ENCODE assay signal across 8 cellular contexts in the genomic region with DNA sequence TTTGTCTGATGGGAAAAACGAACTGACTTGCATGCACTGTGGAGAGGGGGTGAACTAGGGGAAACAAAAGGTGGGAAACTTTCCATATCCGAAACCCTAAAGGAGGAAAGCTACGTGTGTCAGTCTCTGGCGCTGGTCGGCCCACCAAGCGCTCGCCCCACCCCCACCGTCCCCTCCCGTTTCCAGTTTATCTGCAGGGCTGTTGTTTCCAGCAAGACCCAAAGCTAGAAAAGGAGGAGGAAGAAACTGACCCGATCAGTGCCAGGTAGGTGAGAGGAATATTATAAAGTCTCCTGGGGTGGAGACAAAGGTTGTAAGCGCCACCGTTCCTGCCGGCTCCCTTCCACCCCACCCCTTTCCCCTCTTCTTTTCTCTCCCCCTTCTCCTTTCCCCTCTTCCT. TPM values are rescaled to one million over a fixed set of nuclear protein-coding genes. Genes with fewer than 3 reads are reported as not detected.
DNase-seq lines count a peak whose midpoint lies in the region; ATAC-seq, FAIRE-seq and TF ChIP-seq lines count a peak whose summit lies in the region.

No MANE protein-coding gene starts in this region.

- CTCF ChIA-PET in A549 (lab: Yijun Ruan, JAX) (interaction anchor here (0.6 to 1.7 kb wide), 3 partner anchors 13 to 131 kb away, joined by 5 to 7 read pairs (median 6); no protein-coding TSS in a partner anchor), HCT116 (lab: Charles Lee) (no interaction called here)

- RAD21 ChIA-PET in HCT116 (lab: Charles Lee; ENCODE audit: low non-redundant PET in 1 of 2, low total read pairs in 2 of 2, uncharacterized antibody in 2 of 2, unreplicated experiment in 2 of 2): no interaction called here

- WGBS in A549 (ENCODE audit: missing lambda C conversion rate): 5% methylated on average over 12 of the region's 13 CpGs
- 1 to 25% (median 5%) methylated on average over 5 to 13 of the region's 13 CpGs for WGBS in spleen, 5 donors

- BruUV-seq in HCT116 (replicated peaks; lab: Mats Ljungman, UMichigan): TSS peak; percentile 87

- H4K20me1 ChIP-seq in HCT116 (ENCODE audit: insufficient read depth): no peaks in the 10 kb centered on the region
- peaks cover 11% of the 10 kb centered on the region for H4K20me1 ChIP-seq in astrocyte (ENCODE audit: insufficient read depth, low read length)

- TF ChIP-seq POLR2A in A549 (IDR thresholded peaks at IDR 0.05; ENCODE audit: low read length): no peak
- TF ChIP-seq POLR2A in HCT116 (IDR thresholded peaks at IDR 0.05; ENCODE audit: borderline replicate concordance, extremely low read depth, insufficient read depth, insufficient read length): no peak
- no peak for TF ChIP-seq POLR2A in spleen (IDR thresholded peaks at IDR 0.05)

- H3K4me1 ChIP-seq in A549: peaks cover 14% of the 10 kb centered on the region
- H3K4me1 ChIP-seq in HCT116 (ENCODE audit: control insufficient read depth in 1 of 2, insufficient read depth in 2 of 2, low read length in 2 of 2): peaks cover 3 to 7% of the 10 kb centered on the region in 2 experiments; a peak in 3 of 4 replicates
- no peaks in the 10 kb centered on the region for H3K4me1 ChIP-seq in astrocyte (ENCODE audit: insufficient read depth, low read length)
- peaks cover 3% of the 10 kb centered on the region; the same call in 1 of the 2 replicates for H3K4me1 ChIP-seq in iPS-20b (ENCODE audit: insufficient read depth, low read length)
- H3K4me1 ChIP-seq in spleen: no peaks in the 10 kb centered on the region

- H2AFZ ChIP-seq in HCT116 (ENCODE audit: low read depth, low read length, poor library complexity, severe bottlenecking): no peak overlapping the region
- H2AFZ ChIP-seq in astrocyte (ENCODE audit: low read depth, low read length): peak overlapping the region; percentile 72

- ATAC-seq in A549: peak; percentile 50 to 61; a peak in 4 of 6 replicates
- ATAC-seq in HCT116: peak; percentile 50
- no peak for ATAC-seq in GM21723 (IDR thresholded peaks at IDR 0.05; ENCODE audit: unreplicated experiment)

- DNase-seq in A549 (ENCODE audit: low read depth in 1 of 2, low spot score in 1 of 2) (no peak), HCT116 (ENCODE audit: low read depth, low spot score) (no peak), astrocyte (ENCODE audit: low read depth) (no peak), spleen (no peak), middle frontal gyrus (ENCODE audit: extremely low spot score, low spot score) (no peak)
- no peak for DNase-seq in stimulated activated CD4-positive, alpha-beta T cell treated with anti-CD3 and anti-CD28 coated beads, Interleukin-4, amount 100 ng/mL, for 4 hours

- no peaks in the 10 kb centered on the region for H3K9me3 Mint-ChIP-seq in astrocyte (ENCODE audit: unreplicated experiment)

- no peaks in the 10 kb centered on the region for H3K9me2 ChIP-seq in HCT116 (ENCODE audit: insufficient read depth)

- H3K27me3 Mint-ChIP-seq in astrocyte (ENCODE audit: low read depth, unreplicated experiment): no peaks in the 10 kb centered on the region

- FAIRE-seq in A549 (lab: Jason Lieb, UNC) (no peak), astrocyte (lab: Jason Lieb, UNC) (peak; percentile 55)

- H3K36me3 ChIP-seq in HCT116 (ENCODE audit: control insufficient read depth in 1 of 2, insufficient read depth in 2 of 2, low read length in 2 of 2): no peaks in the 10 kb centered on the region; a peak in 1 of 4 replicates
- no peaks in the 10 kb centered on the region for H3K36me3 ChIP-seq in astrocyte (ENCODE audit: insufficient read depth, low read length)
- H3K36me3 ChIP-seq in iPS-20b (ENCODE audit: insufficient read depth, low read depth, low read length): peaks cover 12% of the 10 kb centered on the region; the same call in 1 of the 2 replicates
- no peaks in the 10 kb centered on the region for H3K36me3 ChIP-seq in spleen

- peaks cover 2% of the 10 kb centered on the region for H3K36me3 Mint-ChIP-seq in astrocyte (ENCODE audit: low read depth, unreplicated experiment)

- H3K27ac ChIP-seq in A549 (peak overlapping the region; percentile 81 to 85), HCT116 (ENCODE audit: low read depth, low read length) (peak overlapping the region; percentile 64), astrocyte (ENCODE audit: low read depth, low read length) (peak overlapping the region; percentile 96), iPS-20b (ENCODE audit: low read length) (peak overlapping the region; percentile 91), spleen (peak overlapping the region; percentile 49 to 89 (median 84))

- H3K4me3 ChIP-seq in A549: peak overlapping the region; percentile 59
- peak overlapping the region; percentile 65 to 77 for H3K4me3 ChIP-seq in HCT116 (replicated peaks in 1 of 2; ENCODE audit: low read depth in 1 of 2, low read length in 2 of 2)
- peak overlapping the region; percentile 98 for H3K4me3 ChIP-seq in astrocyte (ENCODE audit: insufficient read depth, low read depth, low read length)
- peak overlapping the region; percentile 97 for H3K4me3 ChIP-seq in iPS-20b (ENCODE audit: low read length)
- peak overlapping the region; percentile 23 to 72 (median 40) for H3K4me3 ChIP-seq in spleen

- POLR2A ChIA-PET in A549 (lab: Yijun Ruan, JAX) (interaction anchor here (1.0 to 1.7 kb wide), 4 partner anchors 11 to 107 kb away, joined by 3 to 14 read pairs (median 6); a partner anchor contains a TSS), HCT116 (lab: Charles Lee) (no interaction called here)

- TF ChIP-seq CTCF in A549 (IDR thresholded peaks at IDR 0.05) (no peak), HCT116 (IDR thresholded peaks at IDR 0.05 in 2 of 3, conservative IDR thresholded peaks at IDR 0.05 in 1 of 3; ENCODE audit: borderline replicate concordance in 1 of 3, insufficient read depth in 1 of 3, low read depth in 2 of 3, low read length in 2 of 3) (no peak), astrocyte (IDR thresholded peaks at IDR 0.05; ENCODE audit: insufficient read depth, low read depth, low read length) (no peak), spleen (IDR thresholded peaks at IDR 0.05 in 8 of 11, conservative IDR thresholded peaks at IDR 0.05 in 3 of 11) (no peak)

- peak overlapping the region; percentile 97 for H3K27ac Mint-ChIP-seq in astrocyte (ENCODE audit: unreplicated experiment)

- H3K79me2 ChIP-seq in HCT116 (ENCODE audit: insufficient read depth, low read length) (0 out of 2 replicates have a peak, but pooled peaks cover 9% of the 10 kb centered on the region), astrocyte (ENCODE audit: insufficient read depth, low read length) (peaks cover 22% of the 10 kb centered on the region)

- no peaks in the 10 kb centered on the region for H3K9me3 ChIP-seq in A549
- H3K9me3 ChIP-seq in HCT116 (ENCODE audit: control insufficient read depth in 1 of 2, insufficient read depth in 1 of 2, low read depth in 1 of 2, low read length in 2 of 2): no peaks in the 10 kb centered on the region
- no peaks in the 10 kb centered on the region for H3K9me3 ChIP-seq in astrocyte (ENCODE audit: insufficient read depth, low read depth, low read length)
- H3K9me3 ChIP-seq in iPS-20b (ENCODE audit: insufficient read depth, low read depth, low read length): no peaks in the 10 kb centered on the region
- no peaks in the 10 kb centered on the region for H3K9me3 ChIP-seq in spleen

- peaks cover 12% of the 10 kb centered on the region for H3K4me1 Mint-ChIP-seq in astrocyte (ENCODE audit: low read depth, unreplicated experiment)

- H3K9ac ChIP-seq in HCT116 (ENCODE audit: low read length) (peak overlapping the region; percentile 84), astrocyte (ENCODE audit: low read length) (peak overlapping the region; percentile 100), iPS-20b (ENCODE audit: low read depth, low read length) (peak overlapping the region; percentile 95; the same call in 1 of the 2 replicates)

- H3K4me3 Mint-ChIP-seq in astrocyte (ENCODE audit: unreplicated experiment): peak overlapping the region; percentile 98

- TF ChIP-seq RAD21 in A549 (conservative IDR thresholded peaks at IDR 0.05 in 1 of 2, IDR thresholded peaks at IDR 0.05 in 1 of 2) (no peak), HCT116 (IDR thresholded peaks at IDR 0.05; ENCODE audit: low read depth) (no peak)

- H3K4me2 ChIP-seq in A549 (peak overlapping the region; percentile 89), HCT116 (ENCODE audit: low read length) (peak overlapping the region; percentile 81), astrocyte (ENCODE audit: low read length) (peak overlapping the region; percentile 93)

- no peak for TF ChIP-seq EP300 in A549 (IDR thresholded peaks at IDR 0.05)

- intact Hi-C loops in HCT116 (cut with micrococcal nuclease) (no loop called here), spleen (cut with DNase I; ENCODE audit: low total_unique reads) (no loop called here)

- H3K27me3 ChIP-seq in HCT116 (ENCODE audit: insufficient read depth, low read length) (no peaks in the 10 kb centered on the region), astrocyte (ENCODE audit: insufficient read depth, low read length) (no peaks in the 10 kb centered on the region), iPS-20b (ENCODE audit: insufficient read depth, low read length) (no peaks in the 10 kb centered on the region), spleen (replicated peaks in 1 of 7) (peaks cover 0 to 18% (median 0%) of the 10 kb centered on the region in 7 donors)

RNA-seq across cellular contexts. Expression of a gene that starts 0.6 kb away (rescaled TPM):
- polyA plus RNA-seq in A549 (2011; rRNA removed) (39.2 and 83.7 TPM in 2 replicates), A549 (2017; fragmentation: RNase III; extraction: RNeasy Plus Mini Kit Qiagen cat#74134 plus additional on column Dnase treatment) (124 to 153 TPM (median 143 TPM) in 3 replicates), spleen (10 to 100 TPM; 37.8 to 72.0 (median 47.5) TPM)
- 14.9 and 22.4 TPM in 2 replicates for polyA plus RNA-seq in A549 (2012; cell fraction: cytosol; rRNA removed)
- 3.3 and 5.1 TPM in 2 replicates for polyA plus RNA-seq in A549 (2012; cell fraction: nucleus; rRNA removed)
- polyA minus RNA-seq in A549 (2011; rRNA and poly(A)+ RNA removed): 3.5 and 3.8 TPM in 2 replicates
- total RNA-seq in HCT116 (2021; ENCODE audit: unreplicated experiment) (28.8 TPM), astrocyte (69.0 and 70.5 TPM in 2 replicates), spleen (10 to 100 TPM; 27.4 to 70.4 (median 39.5) TPM)
- polyA plus RNA-seq in HCT116 (2012): 16.9 and 18.9 TPM in 2 replicates

RNA-seq across cellular contexts. Expression of a gene that starts 19.4 kb away (rescaled TPM):
- polyA plus RNA-seq in A549 (2011; rRNA removed) (328 and 404 TPM in 2 replicates), A549 (2017; fragmentation: RNase III; extraction: RNeasy Plus Mini Kit Qiagen cat#74134 plus additional on column Dnase treatment) (313 to 391 TPM (median 382 TPM) in 3 replicates), spleen (100 to 1,000 TPM in 1 of 3 donors, 10 to 100 TPM in 2; 35.3 to 104 (median 56.5) TPM)
- polyA plus RNA-seq in A549 (2012; cell fraction: cytosol; rRNA removed): 213 and 310 TPM in 2 replicates
- polyA plus RNA-seq in A549 (2012; cell fraction: nucleus; rRNA removed): 75.6 and 127 TPM in 2 replicates
- polyA minus RNA-seq in A549 (2011; rRNA and poly(A)+ RNA removed): 41.8 and 47.2 TPM in 2 replicates
- total RNA-seq in HCT116 (2021; ENCODE audit: unreplicated experiment) (86.2 TPM), astrocyte (221 and 241 TPM in 2 replicates), spleen (100 to 1,000 TPM in 2 of 7 donors, 10 to 100 TPM in 5; 50.4 to 127 (median 82.2) TPM)
- 102 and 128 TPM in 2 replicates for polyA plus RNA-seq in HCT116 (2012)

RNA-seq across cellular contexts. Expression of a gene that starts 26.9 kb away (rescaled TPM):
- polyA plus RNA-seq in A549 (2011; rRNA removed): not detected in 2 replicates
- polyA plus RNA-seq in A549 (2012; cell fraction: cytosol; rRNA removed): not detected in 2 replicates
- not detected in 2 replicates for polyA plus RNA-seq in A549 (2012; cell fraction: nucleus; rRNA removed)
- not detected in 3 replicates for polyA plus RNA-seq in A549 (2017; fragmentation: RNase III; extraction: RNeasy Plus Mini Kit Qiagen cat#74134 plus additional on column Dnase treatment)
- polyA minus RNA-seq in A549 (2011; rRNA and poly(A)+ RNA removed): not detected in 2 replicates
- 0.20 TPM for total RNA-seq in HCT116 (2021; ENCODE audit: unreplicated experiment)
- not detected in 2 replicates for polyA plus RNA-seq in HCT116 (2012)
- 7.6 and 9.4 TPM in 2 replicates for total RNA-seq in astrocyte
- 1 to 10 TPM; 2.2 to 4.7 (median 3.2) TPM for total RNA-seq in spleen
- 1 to 10 TPM; 2.5 to 3.1 (median 2.5) TPM for polyA plus RNA-seq in spleen

RNA-seq across cellular contexts. Expression of a gene that starts 46.1 kb away (rescaled TPM):
- 16.9 and 19.8 TPM in 2 replicates for polyA plus RNA-seq in A549 (2011; rRNA removed)
- 2.0 and 2.8 TPM in 2 replicates for polyA plus RNA-seq in A549 (2012; cell fraction: cytosol; rRNA removed)
- 0.90 and 1.5 TPM in 2 replicates for polyA plus RNA-seq in A549 (2012; cell fraction: nucleus; rRNA removed)
- 2.5 to 3.2 TPM (median 2.8 TPM) in 3 replicates for polyA plus RNA-seq in A549 (2017; fragmentation: RNase III; extraction: RNeasy Plus Mini Kit Qiagen cat#74134 plus additional on column Dnase treatment)
- 2.5 TPM in 2 replicates for polyA minus RNA-seq in A549 (2011; rRNA and poly(A)+ RNA removed)
- total RNA-seq in HCT116 (2021; ENCODE audit: unreplicated experiment): 35.7 TPM
- 104 and 116 TPM in 2 replicates for polyA plus RNA-seq in HCT116 (2012)
- 10.0 and 12.6 TPM in 2 replicates for total RNA-seq in astrocyte
- 10 to 100 TPM; 10.1 to 19.6 (median 14.6) TPM for total RNA-seq in spleen
- 10 to 100 TPM; 31.7 to 39.9 (median 34.7) TPM for polyA plus RNA-seq in spleen

Comparison
In these comparisons a context has a peak if more than half of its experiments do, and no peak if none do; other contexts are left out.
1. H3K4me3 ChIP-seq: peak in every context shown above with its lines; median percentile 98 in astrocyte; 97 in iPS-20b; 71 in HCT116; 59 in A549; 40 in spleen.